Comparison of ENCODE assay signal across 9 cellular contexts in genomic region chr9:129384138-129384886, GRCh38.
A peak's percentile ranks its signal among the peaks of the same experiment; 100 is the strongest.
DNase-seq lines count a peak whose midpoint lies in the region; ATAC-seq and TF ChIP-seq lines count a peak whose summit lies in the region.
"Had no signal": no experiment of that assay in that cellular context is flagged by ENCODE, and none has a peak within 500 bp of the region (broad histone marks: within the 10 kb centered on the region; RNA-seq: fewer than 3 reads in every experiment).

No MANE protein-coding gene starts in this region.

- H3K4me2 ChIP-seq in SU-DHL-6 (ENCODE audit: low read depth, low read length, poor library complexity, severe bottlenecking) = peak overlapping the region; percentile 40

- H4K20me1 ChIP-seq in SU-DHL-6 (ENCODE audit: low read depth, low read length) = no peaks in the 10 kb centered on the region

- no peaks in the 10 kb centered on the region for H3K79me2 ChIP-seq in SU-DHL-6 (ENCODE audit: insufficient read depth, low read length)

- H3K27ac ChIP-seq in SU-DHL-6 (ENCODE audit: low read depth, low read length) (no peak overlapping the region), esophagus muscularis mucosa (replicated peaks in 1 of 4) (peak overlapping the region; percentile 83 to 91 (median 88)), prostate gland (peak overlapping the region; percentile 97 to 99)

- H3K4me3 ChIP-seq in GM08714 (ENCODE audit: low read length) = peak overlapping the region; percentile 37; the same call in 1 of the 2 replicates
- H3K4me3 ChIP-seq in SU-DHL-6 (ENCODE audit: insufficient read depth, low read length, poor library complexity, severe bottlenecking) = no peak overlapping the region
- peak overlapping the region; percentile 62 to 70 (median 64) for H3K4me3 ChIP-seq in esophagus muscularis mucosa
- peak overlapping the region; percentile 41 to 45 for H3K4me3 ChIP-seq in prostate gland

- no peaks in the 10 kb centered on the region for H3K9me3 ChIP-seq in SU-DHL-6 (ENCODE audit: insufficient read depth, low read length)
- no peaks in the 10 kb centered on the region for H3K9me3 ChIP-seq in esophagus muscularis mucosa
- no peaks in the 10 kb centered on the region for H3K9me3 ChIP-seq in prostate gland

- no peak overlapping the region for H2AFZ ChIP-seq in SU-DHL-6 (ENCODE audit: low read depth, low read length, severe bottlenecking)

- H3K27me3 ChIP-seq in SU-DHL-6 (ENCODE audit: low read length) (no peaks in the 10 kb centered on the region), esophagus muscularis mucosa (no peaks in the 10 kb centered on the region), prostate gland (replicated peaks; ENCODE audit: insufficient read depth) (no peaks in the 10 kb centered on the region)

- DNase-seq in esophagus muscularis mucosa (ENCODE audit: extremely low spot score) = no peak
- DNase-seq in prostate gland (ENCODE audit: low spot score) = no peak
- no peak for DNase-seq in stimulated activated CD4-positive, alpha-beta T cell treated with anti-CD3 and anti-CD28 coated beads, Interleukin-4, amount 100 ng/mL, for 1 hour
- no peak for DNase-seq in occipital lobe (lab: John Stamatoyannopoulos, UW)
- DNase-seq: NCI-H2227 treated with DMSO at 0.1 percent for 48 hours had no signal

- TF ChIP-seq CTCF in SU-DHL-6 (IDR thresholded peaks at IDR 0.05; ENCODE audit: insufficient read depth, low read length, poor library complexity, severe bottlenecking) = no peak
- TF ChIP-seq CTCF in esophagus muscularis mucosa (IDR thresholded peaks at IDR 0.05) = no peak
- no peak for TF ChIP-seq CTCF in prostate gland (IDR thresholded peaks at IDR 0.05)

- intact Hi-C loops in esophagus muscularis mucosa (cut with DNase I) = no loop called here
- intact Hi-C loops in prostate gland (cut with DNase I) = loop anchor here (10.0 kb wide), 1 partner anchor 220 kb away; no protein-coding TSS in a partner anchor

- H3K4me1 ChIP-seq in esophagus muscularis mucosa = peaks cover 19 to 24% (median 20%) of the 10 kb centered on the region in 4 donors
- H3K4me1 ChIP-seq in prostate gland (replicated peaks) = peaks cover 7% of the 10 kb centered on the region

- WGBS in esophagus muscularis mucosa = 94% methylated on average over 12 of the region's 13 CpGs
- WGBS in prostate gland = 85% methylated on average over 13 of the region's 13 CpGs

- ATAC-seq in GM19324 (IDR thresholded peaks at IDR 0.05; ENCODE audit: low FRiP score, unreplicated experiment) = no peak
- ATAC-seq in HG03097 (IDR thresholded peaks at IDR 0.05; ENCODE audit: low FRiP score, unreplicated experiment) = no peak

- peak overlapping the region; percentile 25; the same call in 1 of the 2 replicates for H3K9ac ChIP-seq in SU-DHL-6 (ENCODE audit: low read length)

- no peak for TF ChIP-seq EP300 in esophagus muscularis mucosa (IDR thresholded peaks at IDR 0.05)

- no peaks in the 10 kb centered on the region for H3K9me2 ChIP-seq in SU-DHL-6 (replicated peaks; ENCODE audit: insufficient read depth, low read length)

- no peaks in the 10 kb centered on the region for H3F3A ChIP-seq in SU-DHL-6 (ENCODE audit: insufficient read depth)

- no peaks in the 10 kb centered on the region for H3K36me3 ChIP-seq in SU-DHL-6 (ENCODE audit: low read length)
- H3K36me3 ChIP-seq in esophagus muscularis mucosa = no peaks in the 10 kb centered on the region
- no peaks in the 10 kb centered on the region for H3K36me3 ChIP-seq in prostate gland

- TF ChIP-seq POLR2A in esophagus muscularis mucosa (IDR thresholded peaks at IDR 0.05; ENCODE audit: low read depth) (no peak), prostate gland (IDR thresholded peaks at IDR 0.05) (no peak)
